In genomic region chr6:73879466-73879865, GRCh38 we compare ENCODE assay signal across 23 cellular contexts.
A peak's percentile ranks its signal among the peaks of the same experiment; 100 is the strongest.
DNase-seq lines count a peak whose midpoint lies in the region; ATAC-seq and TF ChIP-seq lines count a peak whose summit lies in the region.
"Had no signal": no experiment of that assay in that cellular context is flagged by ENCODE, and none has a peak within 500 bp of the region (broad histone marks: within the 10 kb centered on the region; RNA-seq: fewer than 3 reads in every experiment).

No MANE protein-coding gene starts in this region.

- H3K27me3 ChIP-seq in adipocyte (replicated peaks; ENCODE audit: control insufficient read depth, insufficient read depth, low read length) = no peaks in the 10 kb centered on the region
- no peaks in the 10 kb centered on the region for H3K27me3 ChIP-seq in hepatocyte
- no peaks in the 10 kb centered on the region for H3K27me3 ChIP-seq in upper lobe of right lung
- H3K27me3 ChIP-seq: MG63, SJSA1 had no signal

- H3K79me2 ChIP-seq in hepatocyte = no peaks in the 10 kb centered on the region

- 73% methylated on average over 3 of the region's 3 CpGs for WGBS in hepatocyte (ENCODE audit: low lambda C conversion rate, missing lambda C conversion rate)

- no peak overlapping the region for H2AFZ ChIP-seq in hepatocyte
- H2AFZ ChIP-seq: PC-9 had no signal

- H3K27ac ChIP-seq in hepatocyte (no peak overlapping the region), upper lobe of right lung (no peak overlapping the region)
- H3K27ac ChIP-seq: A549, PC-9, RWPE1, SJSA1 had no signal

- TF ChIP-seq CTCF in hepatocyte (IDR thresholded peaks at IDR 0.05; ENCODE audit: poor library complexity) = no peak
- TF ChIP-seq CTCF in upper lobe of right lung (IDR thresholded peaks at IDR 0.05) = no peak

- H3K4me2 ChIP-seq in hepatocyte = no peak overlapping the region
- H3K4me2 ChIP-seq: A549, PC-9 had no signal

- in situ Hi-C loops in KBM-7 (cut with MboI; ENCODE audit: low pct_unique_long_range_greater_than_20kb, low sequenced_read_pairs) = no loop called here

- H3K4me1 ChIP-seq in adipocyte (ENCODE audit: control insufficient read depth, insufficient read depth, low read length) (peaks cover 8% of the 10 kb centered on the region), hepatocyte (ENCODE audit: insufficient read depth) (no peaks in the 10 kb centered on the region), upper lobe of right lung (no peaks in the 10 kb centered on the region)
- H3K4me1 ChIP-seq: A549, SJSA1 had no signal

- DNase-seq in AG08395 (ENCODE audit: low spot score) (peak; percentile 31), AG20443 (ENCODE audit: low spot score) (peak; percentile 33), adipocyte (ENCODE audit: low read depth) (peak; percentile 64), hepatocyte (ENCODE audit: low spot score) (peak; percentile 0), KBM-7 (no peak), upper lobe of right lung (no peak)
- DNase-seq: DMS 273 treated with DMSO at 0.1 percent for 48 hours, GDM1, H9, IMR-90, Karpas-422, MG63, NCI-H1048, NCI-H1436, NCI-H1930, NCI-H345, NCI-H526, PC-9 had no signal

- H3K9me3 ChIP-seq in adipocyte (ENCODE audit: control insufficient read depth, low read length) = no peaks in the 10 kb centered on the region
- H3K9me3 ChIP-seq in hepatocyte (ENCODE audit: low read depth) = no peaks in the 10 kb centered on the region
- no peaks in the 10 kb centered on the region for H3K9me3 ChIP-seq in upper lobe of right lung
- H3K9me3 ChIP-seq: A549, MG63, SJSA1 had no signal

- H3K9ac ChIP-seq in adipocyte (ENCODE audit: low read length) = no peak overlapping the region

- H3K4me3 ChIP-seq in adipocyte (ENCODE audit: low read length) (no peak overlapping the region), hepatocyte (no peak overlapping the region), upper lobe of right lung (no peak overlapping the region)
- H3K4me3 ChIP-seq: A549, GM12878, MG63, PC-9, SJSA1 had no signal

- H3K9me2 ChIP-seq in hepatocyte (replicated peaks; ENCODE audit: insufficient read depth) = no peaks in the 10 kb centered on the region

- intact Hi-C loops in upper lobe of right lung (cut with DNase I) = no loop called here

- H3K36me3 ChIP-seq in adipocyte (ENCODE audit: control insufficient read depth, insufficient read depth, low read length, severe bottlenecking) (no peaks in the 10 kb centered on the region), hepatocyte (replicated peaks; ENCODE audit: insufficient read depth, low read depth) (no peaks in the 10 kb centered on the region), upper lobe of right lung (no peaks in the 10 kb centered on the region)
- H3K36me3 ChIP-seq: MG63, SJSA1 had no signal

- no peak for ATAC-seq in upper lobe of right lung
- ATAC-seq in HG03045 (IDR thresholded peaks at IDR 0.05; ENCODE audit: unreplicated experiment) = no peak
- ATAC-seq: A549, GM12878 had no signal

- no peaks in the 10 kb centered on the region for H4K20me1 ChIP-seq in hepatocyte (ENCODE audit: insufficient read depth, poor library complexity, severe bottlenecking)

Comparison
In these comparisons a context has a peak if more than half of its experiments do, and no peak if none do; other contexts are left out.
1. DNase-seq: peak in AG08395 (single experiment), AG20443 (single experiment), adipocyte (single experiment) and hepatocyte (single experiment); none in KBM-7 (single experiment) and upper lobe of right lung (single experiment).